29 cellular contexts compared by ENCODE assay signal in the genomic region with DNA sequence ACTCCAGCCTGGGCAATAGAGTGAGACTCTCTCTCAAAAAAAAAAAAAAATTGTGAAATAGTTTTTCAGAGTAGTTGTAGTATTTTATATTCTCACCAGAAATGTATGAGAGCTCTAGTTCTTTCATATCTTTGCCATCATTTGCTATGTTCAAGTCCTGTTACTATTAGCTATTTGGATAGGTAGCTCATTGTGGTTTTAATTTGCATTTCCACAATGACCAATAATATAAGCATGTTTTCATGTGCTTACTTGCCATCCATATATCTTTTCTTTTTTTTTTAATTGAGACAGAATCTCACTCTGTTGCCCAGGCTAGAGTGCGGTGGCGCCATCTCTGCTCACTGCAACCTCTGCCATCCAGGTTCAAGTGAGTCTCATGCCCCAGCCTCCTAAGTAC. TPM values are rescaled to one million over a fixed set of nuclear protein-coding genes. Genes with fewer than 3 reads are reported as not detected.
"Had no signal": no experiment of that assay in that cellular context is flagged by ENCODE, and none has a peak within 500 bp of the region (broad histone marks: within the 10 kb centered on the region; RNA-seq: fewer than 3 reads in every experiment).

No MANE protein-coding gene starts in this region.

- H3K4me1 ChIP-seq: pancreas, psoas muscle, spleen, suprapubic skin, tibial artery, uterus had no signal

- ATAC-seq: naive thymus-derived CD8-positive, alpha-beta T cell; natural killer cell treated with Interleukin-12 subunit alpha and Interleukin-12 subunit beta and Interleukin-15 and Interleukin-18, amount 100 ng/mL, for 72 hours; pancreas; psoas muscle; right cardiac atrium; sciatic nerve; stimulated activated memory B cell treated with anti-CD40 and anti-IgM and Interleukin-4, amounts not matched to agents 10 μg/mL and 1 μg/mL and 100 μg/mL, for 72 hours; stimulated activated naive CD8-positive, alpha-beta T cell treated with anti-CD3 and anti-CD28 coated beads, Interleukin-15, amount 100 ng/mL, for 72 hours; stimulated activated naive CD8-positive, alpha-beta T cell treated with anti-CD3 and anti-CD28 coated beads, Interleukin-15, Interleukin-2, amounts not matched to agents 100 U/mL and 50 U/mL, for 24 hours; upper lobe of right lung had no signal

- H3K27me3 ChIP-seq: pancreas, suprapubic skin, testis, upper lobe of right lung, uterus had no signal

- H3K36me3 ChIP-seq: neutrophil, pancreas, spleen, suprapubic skin, tibial artery, transverse colon, upper lobe of right lung, uterus had no signal

- FAIRE-seq: pancreas had no signal

- H3K27ac ChIP-seq: neutrophil, pancreas, psoas muscle, suprapubic skin, testis, tibial artery, transverse colon, upper lobe of right lung, uterus had no signal

- DNase-seq: naive thymus-derived CD8-positive, alpha-beta T cell; nephron progenitor cell; nucleus accumbens; pancreas; psoas muscle; right cardiac atrium; spleen; stimulated activated CD4-positive, alpha-beta T cell treated with anti-CD3 and anti-CD28 coated beads, Interleukin-12 subunit alpha, Interleukin-12 subunit beta, amount 100 ng/mL, for 4 hours; stimulated activated CD4-positive, alpha-beta T cell treated with anti-CD3 and anti-CD28 coated beads, Interleukin-1b, Interleukin-23, amount 100 ng/mL, for 48 hours; stimulated activated CD4-positive, alpha-beta T cell treated with anti-CD3 and anti-CD28 coated beads, Interleukin-4, amount 100 ng/mL, for 1 hour; stimulated activated CD4-positive, alpha-beta T cell treated with anti-CD3 and anti-CD28 coated beads, Interleukin-4, amount 100 ng/mL, for 4 hours; stimulated activated CD8-positive, alpha-beta memory T cell treated with anti-CD3 and anti-CD28 coated beads, Interleukin-4, amount 100 ng/mL, for 48 hours; stimulated activated naive CD4-positive, alpha-beta T cell; stimulated activated naive CD8-positive, alpha-beta T cell treated with anti-CD3 and anti-CD28 coated beads, Interleukin-15, amount 100 ng/mL, for 72 hours; stimulated activated naive CD8-positive, alpha-beta T cell treated with anti-CD3 and anti-CD28 coated beads, Interleukin-15, Interleukin-2, amounts not matched to agents 100 U/mL and 50 U/mL, for 24 hours; substantia nigra; testis; tibial artery; transverse colon; upper lobe of right lung; uterus had no signal

- H3K4me2 ChIP-seq: smooth muscle cell had no signal

- H3K4me3 ChIP-seq: pancreas, psoas muscle, skin epidermis, smooth muscle cell, spleen, suprapubic skin, testis, tibial artery, transverse colon, upper lobe of right lung, uterus had no signal

- H3K9me3 ChIP-seq: neutrophil, pancreas, psoas muscle, spleen, suprapubic skin, testis, tibial artery, transverse colon, upper lobe of right lung, uterus had no signal

RNA-seq across cellular contexts. Expression of a gene that starts 8.4 kb away (rescaled TPM):
- total RNA-seq: neural crest cell had no signal
- polyA plus RNA-seq: smooth muscle cell had no signal

RNA-seq across cellular contexts. Expression of a gene that starts 13.3 kb away (rescaled TPM):
- polyA plus RNA-seq: smooth muscle cell had no signal

RNA-seq across cellular contexts. Expression of a gene that starts 19.8 kb away (rescaled TPM):
- total RNA-seq: naive thymus-derived CD8-positive, alpha-beta T cell; natural killer cell treated with Interleukin-12 subunit alpha and Interleukin-12 subunit beta and Interleukin-15 and Interleukin-18, amount 100 ng/mL, for 72 hours had no signal
- polyA plus RNA-seq: naive thymus-derived CD8-positive, alpha-beta T cell had no signal
